Comparison of ENCODE assay signal across 8 cellular contexts in genomic region chr7:27165089-27165654, GRCh38. TPM values are rescaled to one million over a fixed set of nuclear protein-coding genes. Genes with fewer than 3 reads are reported as not detected.
DNase-seq lines count a peak whose midpoint lies in the region; ATAC-seq and TF ChIP-seq lines count a peak whose summit lies in the region.

Gene HOXA9, minus strand, starts transcription at chr7:27165537. Its CDS starts 80 bp downstream, at chr7:27165457.

- WGBS in mesenchymal stem cell: 31% methylated on average over 64 of the region's 64 CpGs

- intact Hi-C loops in HCT116 (cut with micrococcal nuclease): loop anchor here (10.0 kb wide), 1 partner anchor 1300 kb away; no protein-coding TSS in a partner anchor

- POLR2A ChIA-PET in HCT116 (lab: Charles Lee): interaction anchor here (1.4 kb wide), 1 partner anchor 15 kb away, joined by 4 read pairs; no protein-coding TSS in a partner anchor

- DNase-seq in A172 (ENCODE audit: low spot score): peak; percentile 85
- DNase-seq in HCT116 (ENCODE audit: low read depth, low spot score): peak; percentile 94
- DNase-seq in activated naive CD8-positive, alpha-beta T cell treated with anti-CD3 and anti-CD28 coated beads, Interleukin-2, amount 50 U/mL, for 24 hours: no peak
- peak; percentile 84 for DNase-seq in mesenchymal stem cell
- no peak for DNase-seq in stimulated activated CD4-positive, alpha-beta T cell treated with anti-CD3 and anti-CD28 coated beads, Interleukin-4, amount 100 ng/mL, for 24 hours
- DNase-seq in germinal center (ENCODE audit: low spot score): no peak

- peak within 1 kb of the TSS; percentile 91 for H3K27ac ChIP-seq in HCT116 (ENCODE audit: low read depth, low read length)
- peak within 1 kb of the TSS; percentile 73 for H3K27ac ChIP-seq in mesenchymal stem cell (ENCODE audit: low read length, poor library complexity, severe bottlenecking)

- no TSS peak for BruUV-seq in HCT116 (replicated peaks; lab: Mats Ljungman, UMichigan)

- RAD21 ChIA-PET in HCT116 (lab: Charles Lee; ENCODE audit: low non-redundant PET in 1 of 2, low total read pairs in 2 of 2, uncharacterized antibody in 2 of 2, unreplicated experiment in 2 of 2): no interaction called here

- H3K36me3 ChIP-seq in HCT116 (ENCODE audit: control insufficient read depth in 1 of 2, insufficient read depth in 2 of 2, low read length in 2 of 2): peaks cover 0 to 4% of the 10 kb centered on the region in 2 experiments; a peak in 1 of 4 replicates
- peaks cover 15 to 60% of the 10 kb centered on the region in 2 experiments for H3K36me3 ChIP-seq in mesenchymal stem cell (ENCODE audit: control insufficient read depth in 1 of 2, insufficient read depth in 2 of 2, low read depth in 1 of 2, low read length in 2 of 2)

- H3K4me1 ChIP-seq in HCT116 (ENCODE audit: control insufficient read depth in 1 of 2, insufficient read depth in 2 of 2, low read length in 2 of 2): peaks cover 22 to 75% of the 10 kb centered on the region in 2 experiments
- H3K4me1 ChIP-seq in mesenchymal stem cell (ENCODE audit: control insufficient read depth, insufficient read depth, low read depth, low read length): peaks cover 33% of the 10 kb centered on the region

- H2AFZ ChIP-seq in HCT116 (ENCODE audit: low read depth, low read length, poor library complexity, severe bottlenecking) (no peak within 1 kb of the TSS), mesenchymal stem cell (ENCODE audit: low read depth, low read length) (no peak within 1 kb of the TSS)

- H3K36me3 Mint-ChIP-seq in activated naive CD8-positive, alpha-beta T cell treated with anti-CD3 and anti-CD28 coated beads, Interleukin-2, amount 50 U/mL, for 24 hours (ENCODE audit: low read depth): no peaks in the 10 kb centered on the region

- H2BK120ac ChIP-seq in mesenchymal stem cell (ENCODE audit: low read depth, low read length): peak within 1 kb of the TSS; percentile 99

- peak within 1 kb of the TSS; percentile 95 for H4K8ac ChIP-seq in mesenchymal stem cell (ENCODE audit: low read length)

- no peaks in the 10 kb centered on the region for H3K27me3 ChIP-seq in HCT116 (ENCODE audit: insufficient read depth, low read length)
- H3K27me3 ChIP-seq in mesenchymal stem cell (ENCODE audit: control insufficient read depth in 1 of 2, insufficient read depth in 1 of 2, low read length in 2 of 2): no peaks in the 10 kb centered on the region

- H3K4me2 ChIP-seq in HCT116 (ENCODE audit: low read length): peak within 1 kb of the TSS; percentile 97
- peak within 1 kb of the TSS; percentile 67 for H3K4me2 ChIP-seq in mesenchymal stem cell (ENCODE audit: low read length, poor library complexity, severe bottlenecking)

- H2BK5ac ChIP-seq in mesenchymal stem cell (ENCODE audit: low read depth, low read length, poor library complexity, severe bottlenecking): peak within 1 kb of the TSS; percentile 68

- H3K14ac ChIP-seq in mesenchymal stem cell (ENCODE audit: low read length in 2 of 2): peak within 1 kb of the TSS in 1 of 2 experiments; percentile 92

- ATAC-seq in HCT116 (peak; percentile 29), HG02571 (IDR thresholded peaks at IDR 0.05; ENCODE audit: unreplicated experiment) (no peak), GM21360 (IDR thresholded peaks at IDR 0.05; ENCODE audit: unreplicated experiment) (no peak)
- ATAC-seq in activated naive CD8-positive, alpha-beta T cell treated with anti-CD3 and anti-CD28 coated beads, Interleukin-2, amount 50 U/mL, for 24 hours: no peak

- H2BK15ac ChIP-seq in mesenchymal stem cell (ENCODE audit: low read depth, poor library complexity, severe bottlenecking): peak within 1 kb of the TSS; percentile 74

- no peak for TF ChIP-seq RAD21 in HCT116 (IDR thresholded peaks at IDR 0.05; ENCODE audit: low read depth)

- peaks cover 85% of the 10 kb centered on the region for H3K79me2 ChIP-seq in HCT116 (ENCODE audit: insufficient read depth, low read length)

- peak within 1 kb of the TSS; percentile 89 to 90 for H3K18ac ChIP-seq in mesenchymal stem cell (ENCODE audit: low read depth in 1 of 2, low read length in 2 of 2)

- H3K9ac ChIP-seq in HCT116 (ENCODE audit: low read length) (peak within 1 kb of the TSS; percentile 89), mesenchymal stem cell (ENCODE audit: low read length) (peak within 1 kb of the TSS; percentile 90)

- peak within 1 kb of the TSS; percentile 59 to 89 for H2BK12ac ChIP-seq in mesenchymal stem cell (ENCODE audit: low read length in 2 of 2)

- peaks cover 22% of the 10 kb centered on the region for H3K4me1 Mint-ChIP-seq in activated naive CD8-positive, alpha-beta T cell treated with anti-CD3 and anti-CD28 coated beads, Interleukin-2, amount 50 U/mL, for 24 hours

- H2AK5ac ChIP-seq in mesenchymal stem cell (ENCODE audit: low read length, severe bottlenecking): peak within 1 kb of the TSS; percentile 27

- peak within 1 kb of the TSS; percentile 91 for H4K91ac ChIP-seq in mesenchymal stem cell (ENCODE audit: low read length)

- TF ChIP-seq CTCF in HCT116 (IDR thresholded peaks at IDR 0.05 in 2 of 3, conservative IDR thresholded peaks at IDR 0.05 in 1 of 3; ENCODE audit: borderline replicate concordance in 1 of 3, insufficient read depth in 1 of 3, low read depth in 2 of 3, low read length in 2 of 3): no peak

- TF ChIP-seq POLR2A in HCT116 (IDR thresholded peaks at IDR 0.05; ENCODE audit: borderline replicate concordance, extremely low read depth, insufficient read depth, insufficient read length): peak; percentile 88

- H3K9me2 ChIP-seq in HCT116 (ENCODE audit: insufficient read depth): no peaks in the 10 kb centered on the region

- H3K9me3 Mint-ChIP-seq in activated naive CD8-positive, alpha-beta T cell treated with anti-CD3 and anti-CD28 coated beads, Interleukin-2, amount 50 U/mL, for 24 hours: no peaks in the 10 kb centered on the region

- H3K23ac ChIP-seq in mesenchymal stem cell (ENCODE audit: low read length in 2 of 2): peak within 1 kb of the TSS; percentile 67 to 81

- H3K9me3 ChIP-seq in HCT116 (ENCODE audit: control insufficient read depth in 1 of 2, insufficient read depth in 1 of 2, low read depth in 1 of 2, low read length in 2 of 2): no peaks in the 10 kb centered on the region
- no peaks in the 10 kb centered on the region for H3K9me3 ChIP-seq in mesenchymal stem cell (ENCODE audit: control insufficient read depth, low read length)

- peaks cover 3% of the 10 kb centered on the region for H3K79me1 ChIP-seq in mesenchymal stem cell (replicated peaks; ENCODE audit: low read length, poor library complexity, severe bottlenecking)

- H4K20me1 ChIP-seq in HCT116 (ENCODE audit: insufficient read depth): no peaks in the 10 kb centered on the region

- H3K4me3 Mint-ChIP-seq in activated naive CD8-positive, alpha-beta T cell treated with anti-CD3 and anti-CD28 coated beads, Interleukin-2, amount 50 U/mL, for 24 hours: peak within 1 kb of the TSS; percentile 56

- CTCF ChIA-PET in HCT116 (lab: Charles Lee): interaction anchor here (1.3 kb wide), 1 partner anchor 9 kb away, joined by 4 read pairs; the partner anchor contains the start of gene HOXA7

- H3K27ac Mint-ChIP-seq in activated naive CD8-positive, alpha-beta T cell treated with anti-CD3 and anti-CD28 coated beads, Interleukin-2, amount 50 U/mL, for 24 hours: peak within 1 kb of the TSS; percentile 68

- H3K4ac ChIP-seq in mesenchymal stem cell (ENCODE audit: low read depth in 1 of 2, low read length in 2 of 2): peak within 1 kb of the TSS; percentile 87 to 91

- H3K27me3 Mint-ChIP-seq in activated naive CD8-positive, alpha-beta T cell treated with anti-CD3 and anti-CD28 coated beads, Interleukin-2, amount 50 U/mL, for 24 hours: peaks cover 77% of the 10 kb centered on the region

- H3K4me3 ChIP-seq in HCT116 (replicated peaks in 1 of 2; ENCODE audit: low read depth in 1 of 2, low read length in 2 of 2): peak within 1 kb of the TSS; percentile 77 to 84
- H3K4me3 ChIP-seq in mesenchymal stem cell (ENCODE audit: insufficient read depth in 1 of 2, low read depth in 1 of 2, low read length in 2 of 2): peak within 1 kb of the TSS; percentile 42 to 92

TF ChIP-seq in HCT116, 20 proteins besides CTCF, POLR2A, EP300 and RAD21:
- TF ChIP-seq, protein P1, sequence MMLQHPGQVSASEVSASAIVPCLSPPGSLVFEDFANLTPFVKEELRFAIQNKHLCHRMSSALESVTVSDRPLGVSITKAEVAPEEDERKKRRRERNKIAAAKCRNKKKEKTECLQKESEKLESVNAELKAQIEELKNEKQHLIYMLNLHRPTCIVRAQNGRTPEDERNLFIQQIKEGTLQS (IDR thresholded peaks at IDR 0.05): no peak
- TF ChIP-seq TCF7L2 (IDR thresholded peaks at IDR 0.05; ENCODE audit: borderline replicate concordance, extremely low read depth, insufficient read depth, insufficient read length) (peak; percentile 81), EGR1 (IDR thresholded peaks at IDR 0.05; ENCODE audit: low read depth) (no peak), YY1 (IDR thresholded peaks at IDR 0.05; ENCODE audit: extremely low read depth, insufficient replicate concordance, low read depth, low read length) (peak; percentile 42), POLR2AphosphoS5 (IDR thresholded peaks at IDR 0.05; ENCODE audit: low read depth, low read length) (peak; percentile 94), CEBPB (IDR thresholded peaks at IDR 0.05; ENCODE audit: low read depth) (no peak)
TF ChIP-seq in HCT116: peak in this region for 3.

RNA-seq across cellular contexts. Expression of gene HOXA9, which starts in this region (rescaled TPM):
- 74.8 and 88.6 TPM in 2 replicates for total RNA-seq in A172 (2014; rRNA removed; shearing (Covaris generic))
- total RNA-seq in HCT116 (2021; ENCODE audit: unreplicated experiment): 91.0 TPM
- polyA plus RNA-seq in HCT116 (2012): 48.2 and 62.8 TPM in 2 replicates
- 9.8 TPM for polyA plus RNA-seq in mesenchymal stem cell (2013, experiment 1 of 2)
- 9.8 TPM for polyA plus RNA-seq in mesenchymal stem cell (2013, experiment 2 of 2)

Comparison
In these comparisons a context has a peak if more than half of its experiments do, and no peak if none do; other contexts are left out.
1. DNase-seq: peak in A172 (single experiment), HCT116 (single experiment) and mesenchymal stem cell (single experiment); none in activated naive CD8-positive, alpha-beta T cell treated with anti-CD3 and anti-CD28 coated beads, Interleukin-2, amount 50 U/mL, for 24 hours (single experiment), stimulated activated CD4-positive, alpha-beta T cell treated with anti-CD3 and anti-CD28 coated beads, Interleukin-4, amount 100 ng/mL, for 24 hours (single experiment) and germinal center (single experiment).